17 cellular contexts compared by ENCODE assay signal in the genomic region with DNA sequence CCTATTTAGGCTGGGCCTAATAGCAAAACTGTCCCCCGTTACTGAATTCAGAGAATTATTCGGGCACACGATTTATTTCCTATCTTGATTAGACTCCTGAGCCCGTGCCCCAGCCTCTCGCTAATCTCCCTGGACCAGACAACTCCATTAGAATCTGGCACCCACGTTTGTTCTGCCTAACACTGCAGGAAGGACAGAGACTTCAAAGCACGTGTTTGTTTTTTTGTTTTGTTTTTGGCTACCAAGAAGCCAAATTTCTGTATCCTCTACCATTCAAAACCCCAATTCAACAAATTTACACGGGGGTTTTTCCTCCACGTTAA. TPM values are rescaled to one million over a fixed set of nuclear protein-coding genes. Genes with fewer than 3 reads are reported as not detected.
A peak's percentile ranks its signal among the peaks of the same experiment; 100 is the strongest.
DNase-seq lines count a peak whose midpoint lies in the region; ATAC-seq, FAIRE-seq and TF ChIP-seq lines count a peak whose summit lies in the region.
"Had no signal": no experiment of that assay in that cellular context is flagged by ENCODE, and none has a peak within 500 bp of the region (broad histone marks: within the 10 kb centered on the region; RNA-seq: fewer than 3 reads in every experiment).

No MANE protein-coding gene starts in this region.

- H3K9me3 Mint-ChIP-seq in CD4-positive, alpha-beta T cell, result no peaks in the 10 kb centered on the region

- H3K36me3 ChIP-seq in HUES48 (ENCODE audit: control insufficient read depth, insufficient read depth, low read length), result peaks cover 7% of the 10 kb centered on the region; the same call in 1 of the 2 replicates
- no peaks in the 10 kb centered on the region for H3K36me3 ChIP-seq in iPS-18a (ENCODE audit: control insufficient read depth, low read depth, low read length)
- H3K36me3 ChIP-seq: adrenal gland, gastroesophageal sphincter had no signal

- H3K36me3 Mint-ChIP-seq in CD4-positive, alpha-beta T cell (ENCODE audit: low read depth), result peaks cover 9% of the 10 kb centered on the region
- H3K36me3 Mint-ChIP-seq in T-helper 17 cell (ENCODE audit: low read depth), result no peaks in the 10 kb centered on the region

- H3K9ac ChIP-seq in HUES48 (ENCODE audit: low read depth, low read length) (peak overlapping the region; percentile 85), iPS-18a (ENCODE audit: low read length) (peak overlapping the region; percentile 83)

- FAIRE-seq in GM19239 (lab: Jason Lieb, UNC), result no peak

- H3K27me3 ChIP-seq in CD4-positive, alpha-beta T cell (ENCODE audit: control insufficient read depth, insufficient read depth, low read length), result no peaks in the 10 kb centered on the region
- H3K27me3 ChIP-seq in HUES48 (ENCODE audit: control insufficient read depth, insufficient read depth, low read length), result no peaks in the 10 kb centered on the region
- H3K27me3 ChIP-seq in iPS-18a (ENCODE audit: control insufficient read depth, insufficient read depth, low read length), result no peaks in the 10 kb centered on the region
- H3K27me3 ChIP-seq: adrenal gland, gastroesophageal sphincter had no signal

- H3K27ac ChIP-seq in CD4-positive, alpha-beta T cell (ENCODE audit: low read depth, low read length), result no peak overlapping the region
- peak overlapping the region; percentile 98 for H3K27ac ChIP-seq in HUES48 (ENCODE audit: low read depth, low read length)
- H3K27ac ChIP-seq in iPS-18a (ENCODE audit: low read length), result peak overlapping the region; percentile 44
- H3K27ac ChIP-seq: adrenal gland had no signal

- H3K4me1 Mint-ChIP-seq in CD4-positive, alpha-beta T cell (ENCODE audit: low read depth), result peaks cover 33% of the 10 kb centered on the region
- peaks cover 16% of the 10 kb centered on the region for H3K4me1 Mint-ChIP-seq in T-helper 17 cell

- H3K4me1 ChIP-seq in HUES48 (ENCODE audit: control insufficient read depth, insufficient read depth, low read length) (peaks cover 28% of the 10 kb centered on the region), iPS-18a (ENCODE audit: control insufficient read depth, low read depth, low read length) (peaks cover 26% of the 10 kb centered on the region)

- CTCF ChIA-PET in CD4-positive, alpha-beta T cell (lab: Charles Lee), result no interaction called here

- POLR2A ChIA-PET in CD4-positive, alpha-beta T cell (lab: Charles Lee), result interaction anchor here (1.5 kb wide), 1 partner anchor 72 kb away, joined by 9 read pairs; the partner anchor contains the start of gene METAP2

- H3K9me3 ChIP-seq in CD4-positive, alpha-beta T cell (ENCODE audit: control insufficient read depth, low read length), result no peaks in the 10 kb centered on the region
- H3K9me3 ChIP-seq in HUES48 (ENCODE audit: control insufficient read depth, insufficient read depth, low read length) (no peaks in the 10 kb centered on the region), iPS-18a (ENCODE audit: control insufficient read depth, low read depth, low read length) (no peaks in the 10 kb centered on the region), T-helper 17 cell (ENCODE audit: control insufficient read depth, low read length, poor library complexity, severe bottlenecking) (no peaks in the 10 kb centered on the region)
- H3K9me3 ChIP-seq: adrenal gland, gastroesophageal sphincter had no signal

- ATAC-seq in CD4-positive, alpha-beta T cell (ENCODE audit: poor library complexity), result no peak
- no peak for ATAC-seq in T-helper 17 cell
- ATAC-seq: esophagus mucosa, gastroesophageal sphincter had no signal

- H3K27ac Mint-ChIP-seq in CD4-positive, alpha-beta T cell, result no peak overlapping the region
- no peak overlapping the region for H3K27ac Mint-ChIP-seq in T-helper 17 cell
- H3K27ac Mint-ChIP-seq: CD14-positive monocyte had no signal

- H3K4me3 ChIP-seq in HUES48 (ENCODE audit: low read depth, low read length) (peak overlapping the region; percentile 74), WI38 (ENCODE audit: low read depth, low read length) (peak overlapping the region; percentile 87), iPS-18a (ENCODE audit: low read length) (peak overlapping the region; percentile 99)
- H3K4me3 ChIP-seq: adrenal gland, gastroesophageal sphincter had no signal

- no peak for TF ChIP-seq CTCF in CD4-positive, alpha-beta T cell (IDR thresholded peaks at IDR 0.05)
- TF ChIP-seq CTCF in WI38 (IDR thresholded peaks at IDR 0.05; ENCODE audit: low read depth, low read length), result no peak

- peak overlapping the region; percentile 96 for H3K4me3 Mint-ChIP-seq in CD4-positive, alpha-beta T cell
- H3K4me3 Mint-ChIP-seq in T-helper 17 cell, result no peak overlapping the region

- intact Hi-C loops in CD4-positive, alpha-beta T cell (cut with DNase I, micrococcal nuclease), result loop anchor here in 1 of 2 experiments (5.0 to 10.0 kb wide), 2 partner anchors 329 to 1402 kb away; partner anchors contain the start of genes FGD6, PLXNC1 and VEZT

- DNase-seq in CD4-positive, alpha-beta T cell, result no peak
- DNase-seq in NCI-H2081 treated with DMSO at 0.1 percent for 48 hours (lab: John Stamatoyannopoulos, UW) (no peak), GM19239 (ENCODE audit: insufficient read length, low spot score) (no peak), T-helper 17 cell (no peak)
- DNase-seq in stimulated activated CD4-positive, alpha-beta T cell treated with anti-CD3 and anti-CD28 coated beads, Interleukin-4, amount 100 ng/mL, for 4 hours, result no peak
- DNase-seq: ACHN; activated CD4-positive, alpha-beta T cell treated with anti-CD3 and anti-CD28 coated beads for 1 hour; adrenal gland; DMS153; midbrain; NCI-H2171 had no signal

- peaks cover 16% of the 10 kb centered on the region for H3K27me3 Mint-ChIP-seq in CD4-positive, alpha-beta T cell
- peaks cover 18% of the 10 kb centered on the region for H3K27me3 Mint-ChIP-seq in T-helper 17 cell

RNA-seq across cellular contexts. Expression of gene USP44, which starts 4.8 kb away (rescaled TPM):
- total RNA-seq in CD4-positive, alpha-beta T cell, result 1 to 10 TPM; 1.3 to 1.5 TPM
- 1 to 10 TPM; 1.6 to 2.2 TPM for total RNA-seq in T-helper 17 cell
- total RNA-seq: esophagus mucosa had no signal
